ENCODE assay signal across 16 cellular contexts in the genomic region with DNA sequence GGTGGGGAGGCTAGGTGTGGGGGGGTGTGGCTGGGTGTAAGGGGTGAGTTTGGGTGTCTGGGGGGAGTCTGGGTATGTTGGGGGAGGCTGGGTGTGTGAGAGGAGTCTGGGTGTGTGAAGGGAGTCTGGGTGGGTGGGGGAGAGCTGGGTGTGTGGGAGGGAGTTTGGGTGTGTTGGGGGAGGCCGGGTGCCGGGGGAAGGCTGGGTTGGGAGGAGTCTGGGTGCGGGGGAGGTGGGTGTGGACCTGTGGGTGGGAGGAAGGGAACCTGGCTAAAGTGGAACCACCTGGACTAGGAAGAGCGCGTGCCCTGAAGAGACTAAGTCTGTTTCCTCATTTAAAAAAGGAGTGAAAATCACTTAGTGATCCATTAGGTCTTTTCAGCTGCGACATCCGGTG. TPM values are rescaled to one million over a fixed set of nuclear protein-coding genes. Genes with fewer than 3 reads are reported as not detected.
DNase-seq lines count a peak whose midpoint lies in the region; ATAC-seq and TF ChIP-seq lines count a peak whose summit lies in the region.
"Had no signal": no experiment of that assay in that cellular context is flagged by ENCODE, and none has a peak within 500 bp of the region (broad histone marks: within the 10 kb centered on the region; RNA-seq: fewer than 3 reads in every experiment).

No MANE protein-coding gene starts in this region.

- POLR2A ChIA-PET in GM10248 (lab: Yijun Ruan, JAX), result no interaction called here
- POLR2A ChIA-PET in OCI-LY7 (lab: Charles Lee), result interaction anchor here (0.6 to 0.7 kb wide), 2 partner anchors 49 to 56 kb away, joined by 5 to 6 read pairs; no protein-coding TSS in a partner anchor
- POLR2A ChIA-PET in CD4-positive, alpha-beta T cell (lab: Charles Lee), result no interaction called here

- no peak for TF ChIP-seq POLR2A in esophagus muscularis mucosa (IDR thresholded peaks at IDR 0.05; ENCODE audit: low read depth)

- no peak for ATAC-seq in HG03432 (IDR thresholded peaks at IDR 0.05; ENCODE audit: unreplicated experiment)
- no peak for ATAC-seq in CD4-positive, alpha-beta T cell (ENCODE audit: poor library complexity)

- H3K79me2 ChIP-seq in OCI-LY7 (ENCODE audit: insufficient read depth, low read depth, low read length), result no peaks in the 10 kb centered on the region

- no peaks in the 10 kb centered on the region for H3K4me1 Mint-ChIP-seq in CD4-positive, alpha-beta T cell (ENCODE audit: low read depth)
- H3K4me1 Mint-ChIP-seq in endothelial cell (ENCODE audit: unreplicated experiment), result no peaks in the 10 kb centered on the region

- H3K9me3 ChIP-seq in OCI-LY7 (ENCODE audit: low read length), result peaks cover 7% of the 10 kb centered on the region; the same call in 1 of the 2 replicates
- H3K9me3 ChIP-seq in esophagus muscularis mucosa, result peaks cover 0 to 12% (median 10%) of the 10 kb centered on the region in 4 donors
- H3K9me3 ChIP-seq in stomach smooth muscle (ENCODE audit: control insufficient read depth in 2 of 2, low read length in 2 of 2), result no peaks in the 10 kb centered on the region
- H3K9me3 ChIP-seq in CD4-positive, alpha-beta T cell (ENCODE audit: control insufficient read depth, low read length), result peaks cover 6% of the 10 kb centered on the region
- H3K9me3 ChIP-seq: BE2C had no signal

- intact Hi-C loops in OCI-LY7 (cut with micrococcal nuclease; ENCODE audit: unreplicated experiment), result no loop called here
- intact Hi-C loops in esophagus muscularis mucosa (cut with DNase I), result no loop called here
- intact Hi-C loops in CD4-positive, alpha-beta T cell (cut with DNase I, micrococcal nuclease), result no loop called here

- H3K27ac ChIP-seq in OCI-LY7 (ENCODE audit: low read depth, low read length, poor library complexity, severe bottlenecking) (peak overlapping the region; percentile 8), esophagus muscularis mucosa (replicated peaks in 1 of 4) (no peak overlapping the region), stomach smooth muscle (ENCODE audit: low read length) (peak overlapping the region; percentile 79)
- H3K27ac ChIP-seq in CD4-positive, alpha-beta T cell (ENCODE audit: low read depth, low read length), result no peak overlapping the region
- H3K27ac ChIP-seq: SK-N-MC had no signal

- H4K20me1 ChIP-seq in OCI-LY7 (ENCODE audit: insufficient read depth, low read length), result no peaks in the 10 kb centered on the region

- H3K9ac ChIP-seq in stomach smooth muscle (ENCODE audit: low read length in 2 of 2), result no peak overlapping the region

- BruUV-seq in OCI-LY7 (replicated peaks; lab: Mats Ljungman, UMichigan), result no TSS peak

- no peak overlapping the region for H3K4me3 Mint-ChIP-seq in CD4-positive, alpha-beta T cell
- no peak overlapping the region for H3K4me3 Mint-ChIP-seq in endothelial cell (ENCODE audit: unreplicated experiment)

- H3K27me3 Mint-ChIP-seq in CD4-positive, alpha-beta T cell, result peaks cover 24% of the 10 kb centered on the region
- H3K27me3 Mint-ChIP-seq in endothelial cell (ENCODE audit: unreplicated experiment), result peaks cover 2% of the 10 kb centered on the region

- no peak for TF ChIP-seq CTCF in GM10248 (IDR thresholded peaks at IDR 0.05; ENCODE audit: control extremely low read depth, extremely low read depth, low read depth, missing control alignments)
- TF ChIP-seq CTCF in OCI-LY7 (conservative IDR thresholded peaks at IDR 0.05; ENCODE audit: low read length), result no peak
- no peak for TF ChIP-seq CTCF in esophagus muscularis mucosa (IDR thresholded peaks at IDR 0.05)
- TF ChIP-seq CTCF in CD4-positive, alpha-beta T cell (IDR thresholded peaks at IDR 0.05), result no peak
- no peak for TF ChIP-seq CTCF in endothelial cell (IDR thresholded peaks at IDR 0.05; ENCODE audit: unreplicated experiment)

- 69% methylated on average over 7 of the region's 7 CpGs for WGBS in esophagus muscularis mucosa

- H3K4me3 ChIP-seq in OCI-LY7 (ENCODE audit: low read depth, low read length, poor library complexity, severe bottlenecking), result peak overlapping the region; percentile 31
- H3K4me3 ChIP-seq in esophagus muscularis mucosa, result no peak overlapping the region
- peak overlapping the region; percentile 42 to 47 for H3K4me3 ChIP-seq in stomach smooth muscle (ENCODE audit: low read length in 2 of 2)
- H3K4me3 ChIP-seq: SK-N-MC had no signal

- H3K4me1 ChIP-seq in OCI-LY7 (ENCODE audit: insufficient read depth, low read length, poor library complexity, severe bottlenecking) (peaks cover 18% of the 10 kb centered on the region), esophagus muscularis mucosa (peaks cover 9 to 18% (median 16%) of the 10 kb centered on the region in 4 donors), stomach smooth muscle (ENCODE audit: control insufficient read depth, insufficient read depth, low read length) (peaks cover 11% of the 10 kb centered on the region)
- H3K4me1 ChIP-seq: BE2C had no signal

- H3K9me3 Mint-ChIP-seq in CD4-positive, alpha-beta T cell, result no peaks in the 10 kb centered on the region
- H3K9me3 Mint-ChIP-seq in endothelial cell (ENCODE audit: unreplicated experiment), result no peaks in the 10 kb centered on the region

- no peak overlapping the region for H3K27ac Mint-ChIP-seq in CD4-positive, alpha-beta T cell
- no peak overlapping the region for H3K27ac Mint-ChIP-seq in endothelial cell (ENCODE audit: unreplicated experiment)

- DNase-seq in GM10248 (ENCODE audit: extremely low spot score), result peak; percentile 13
- DNase-seq in OCI-LY7 (ENCODE audit: low spot score), result no peak
- peak; percentile 60 for DNase-seq in esophagus muscularis mucosa (ENCODE audit: extremely low spot score)
- no peak for DNase-seq in CD4-positive, alpha-beta T cell
- no peak for DNase-seq in endothelial cell (ENCODE audit: low spot score)
- DNase-seq in activated naive CD4-positive, alpha-beta T cell treated with Interleukin-2 at 50 U/mL for 16 hours, result no peak
- DNase-seq: BE2C, H7, Kasumi-1, NCI-H1436 treated with DMSO at 0.1 percent for 48 hours, NCI-H2081 treated with DMSO at 0.1 percent for 48 hours, NCI-H2227 treated with DMSO at 0.1 percent for 48 hours, NCI-H526 had no signal

- H3K27me3 ChIP-seq in esophagus muscularis mucosa (peaks cover 0 to 23% (median 0%) of the 10 kb centered on the region in 4 donors), stomach smooth muscle (ENCODE audit: control insufficient read depth in 1 of 2, insufficient read depth in 2 of 2, low read length in 2 of 2) (peaks cover 0 to 2% of the 10 kb centered on the region in 2 donors)
- no peaks in the 10 kb centered on the region for H3K27me3 ChIP-seq in CD4-positive, alpha-beta T cell (ENCODE audit: control insufficient read depth, insufficient read depth, low read length)

- H2AFZ ChIP-seq in OCI-LY7 (ENCODE audit: low read length), result peak overlapping the region; percentile 85; the same call in 1 of the 2 replicates

- H3K36me3 ChIP-seq in OCI-LY7 (ENCODE audit: insufficient read depth, low read length) (no peaks in the 10 kb centered on the region), esophagus muscularis mucosa (no peaks in the 10 kb centered on the region), stomach smooth muscle (ENCODE audit: control insufficient read depth in 2 of 2, insufficient read depth in 2 of 2, low read length in 2 of 2) (no peaks in the 10 kb centered on the region)
- H3K36me3 ChIP-seq: BE2C had no signal

- no peaks in the 10 kb centered on the region for H3K36me3 Mint-ChIP-seq in CD4-positive, alpha-beta T cell (ENCODE audit: low read depth)
- peaks cover 16% of the 10 kb centered on the region for H3K36me3 Mint-ChIP-seq in endothelial cell (ENCODE audit: low read depth, unreplicated experiment)

- CTCF ChIA-PET in GM10248 (lab: Yijun Ruan, JAX), result interaction anchor here (1.5 to 2.5 kb wide), 2 partner anchors 12 to 131 kb away, joined by 3 to 7 read pairs; no protein-coding TSS in a partner anchor
- CTCF ChIA-PET in OCI-LY7 (lab: Charles Lee; ENCODE audit: unreplicated experiment), result no interaction called here
- CTCF ChIA-PET in CD4-positive, alpha-beta T cell (lab: Charles Lee), result no interaction called here

- no peak for TF ChIP-seq EP300 in esophagus muscularis mucosa (IDR thresholded peaks at IDR 0.05)

- H3K4me2 ChIP-seq in OCI-LY7 (ENCODE audit: low read length), result peak overlapping the region; percentile 59

- H3K9me2 ChIP-seq in OCI-LY7 (ENCODE audit: insufficient read depth, low read length), result no peaks in the 10 kb centered on the region

RNA-seq across cellular contexts. Expression of gene SPON2, which starts 18.3 kb away (rescaled TPM):
- 4.7 and 8.4 TPM in 2 replicates for total RNA-seq in OCI-LY7 (2014; rRNA removed; shearing (Covaris generic))
- 33.3 and 35.3 TPM in 2 replicates for total RNA-seq in OCI-LY7 (2022)
- total RNA-seq in esophagus muscularis mucosa, result 10 to 100 TPM; 21.3 to 72.9 (median 58.3) TPM
- 10 to 100 TPM; 12.8 to 15.7 TPM for total RNA-seq in CD4-positive, alpha-beta T cell
- total RNA-seq in endothelial cell (ENCODE audit: unreplicated experiment), result 0.97 TPM

RNA-seq across cellular contexts. Expression of gene RNF212, which starts 40.8 kb away (rescaled TPM):
- total RNA-seq in OCI-LY7 (2014; rRNA removed; shearing (Covaris generic)), result not detected in 2 replicates
- total RNA-seq in OCI-LY7 (2022) (not detected in 2 replicates), esophagus muscularis mucosa (1 to 10 TPM; 3.8 to 9.7 (median 7.3) TPM), endothelial cell (ENCODE audit: unreplicated experiment) (3.3 TPM)
- 1 to 10 TPM; 5.6 to 8.3 TPM for total RNA-seq in CD4-positive, alpha-beta T cell

Comparison
In these comparisons a context has a peak if more than half of its experiments do, and no peak if none do; other contexts are left out.
1. DNase-seq: peak in GM10248 (single experiment) and esophagus muscularis mucosa (single experiment); none in OCI-LY7 (single experiment), CD4-positive, alpha-beta T cell (0 of 10), endothelial cell (single experiment) and activated naive CD4-positive, alpha-beta T cell treated with Interleukin-2 at 50 U/mL for 16 hours (single experiment).
2. H3K27ac ChIP-seq: peak in OCI-LY7 (single experiment) and stomach smooth muscle (single experiment); none in esophagus muscularis mucosa (0 of 4) and CD4-positive, alpha-beta T cell (single experiment).
3. H3K4me3 ChIP-seq: peak in OCI-LY7 (single experiment) and stomach smooth muscle (2 of 2); none in esophagus muscularis mucosa (0 of 4).